In genomic region chr17:33947762-33948161, GRCh38 we compare ENCODE assay signal across 35 cellular contexts.
"Had no signal": no experiment of that assay in that cellular context is flagged by ENCODE, and none has a peak within 500 bp of the region (broad histone marks: within the 10 kb centered on the region; RNA-seq: fewer than 3 reads in every experiment).

No MANE protein-coding gene starts in this region.

- DNase-seq: Karpas-422, Kasumi-1, MG63, MM.1S, MV-4-11, NCI-H1048, NCI-H1092, NCI-H1092 treated with DMSO at 0.1 percent for 48 hours, NCI-H1105, NCI-H1105 treated with DMSO at 0.1 percent for 48 hours, NCI-H1417, NCI-H1417 treated with DMSO at 0.1 percent for 48 hours, NCI-H1436, NCI-H1436 treated with DMSO at 0.1 percent for 48 hours, NCI-H146, NCI-H1694, NCI-H1694 treated with DMSO at 0.1 percent for 48 hours, NCI-H187, NCI-H187 treated with DMSO at 0.1 percent for 48 hours, NCI-H1930, NCI-H2029, NCI-H2029 treated with DMSO at 0.1 percent for 48 hours, NCI-H2081, NCI-H2081 treated with DMSO at 0.1 percent for 48 hours, NCI-H2107, NCI-H2171, NCI-H2171 treated with DMSO at 0.1 percent for 48 hours, NCI-H2227 treated with DMSO at 0.1 percent for 48 hours, NCI-H226, NCI-H345, NCI-H446, NCI-H446 treated with DMSO at 0.1 percent for 48 hours, NCI-H510A, NCI-H510A treated with DMSO at 0.1 percent for 48 hours, NCI-H524 had no signal

- H3K4me3 ChIP-seq: MG63 had no signal

- H3K9me3 ChIP-seq: MG63 had no signal

- H3K36me3 ChIP-seq: MG63 had no signal

- H3K27me3 ChIP-seq: MG63 had no signal
